1 cellular context compared by ENCODE assay signal in the genomic region with DNA sequence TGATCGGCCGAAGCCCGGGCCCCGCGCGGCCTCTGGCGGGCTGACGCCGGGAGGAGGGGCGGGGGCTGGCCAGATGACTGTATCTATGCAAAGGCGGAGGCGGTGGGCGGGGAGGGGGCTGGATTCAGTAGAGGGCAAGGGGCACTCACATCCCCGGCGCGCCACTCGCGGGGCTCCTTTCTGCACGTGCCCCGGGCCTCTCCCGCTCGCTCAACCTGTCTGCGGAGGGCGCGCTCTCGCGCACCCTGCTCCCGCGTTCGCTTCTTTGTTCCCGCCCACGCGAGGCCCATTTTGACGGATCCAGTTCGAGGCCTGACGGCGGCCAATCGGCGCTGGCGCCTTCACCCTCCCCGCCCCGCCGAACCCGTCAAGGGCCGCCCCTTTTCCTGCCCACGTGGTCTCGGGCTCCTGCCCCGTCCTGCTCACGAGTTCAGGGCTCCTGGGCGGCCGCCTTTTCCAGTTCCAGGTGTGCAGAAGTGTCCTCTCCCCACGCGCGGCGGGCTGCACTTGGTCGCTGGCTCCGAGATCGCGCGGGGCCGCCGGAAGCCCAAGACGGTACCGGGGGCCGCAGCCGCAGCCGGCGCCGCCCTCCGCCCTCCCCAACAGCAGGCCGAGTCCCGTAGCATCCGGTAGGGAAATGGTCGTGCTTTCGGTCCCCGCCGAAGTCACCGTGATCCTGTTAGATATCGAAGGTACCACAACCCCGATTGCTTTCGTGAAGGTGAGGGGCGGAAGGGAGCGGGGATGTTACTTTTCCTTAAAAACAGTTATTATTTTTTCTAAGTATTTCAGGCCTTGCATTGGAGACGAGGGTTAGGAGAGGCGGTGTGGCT.
A peak's percentile ranks its signal among the peaks of the same experiment; 100 is the strongest.
TF ChIP-seq lines count a peak whose summit lies in the region.

Gene ENOPH1, plus strand, starts transcription at position 398 of the 833 bp plus-strand sequence. Its CDS starts 240 bp downstream, at position 638.
Gene HNRNPDL, minus strand, starts transcription at position 270 of the 833 bp plus-strand sequence. CDS start 772 bp downstream, outside the sequence.

TF ChIP-seq in HepG2, 621 proteins besides CTCF, POLR2A, EP300 and RAD21 (continued from another document and continues in another):
- peak; percentile 90; the same call in 1 of the 2 replicates for TF ChIP-seq TMF1 (CRISPR knock-in tag; IDR thresholded peaks at IDR 0.05; ENCODE audit: low read depth)
- TF ChIP-seq ELF4 (CRISPR knock-in tag; IDR thresholded peaks at IDR 0.05; ENCODE audit: borderline replicate concordance): 0 out of 2 replicates have a peak, but pooled peaks have one; percentile 30
- TF ChIP-seq BRCA1 (CRISPR knock-in tag; IDR thresholded peaks at IDR 0.05): peak; percentile 61; the same call in 1 of the 2 replicates
- TF ChIP-seq ZNF44 (CRISPR knock-in tag; IDR thresholded peaks at IDR 0.05): peak; percentile 82
- TF ChIP-seq NFYC (CRISPR knock-in tag; IDR thresholded peaks at IDR 0.05): peak; percentile 79
- TF ChIP-seq FOXA3 (CRISPR knock-in tag; IDR thresholded peaks at IDR 0.05): peak; percentile 36; the same call in 1 of the 2 replicates
- peak; percentile 81 for TF ChIP-seq NFKBIZ (CRISPR knock-in tag; IDR thresholded peaks at IDR 0.05)
- no peak for TF ChIP-seq GRHL1 (CRISPR knock-in tag; conservative IDR thresholded peaks at IDR 0.05)
- peak; percentile 77; the same call in 1 of the 2 replicates for TF ChIP-seq PITX1 (CRISPR knock-in tag; IDR thresholded peaks at IDR 0.05)
- TF ChIP-seq, protein P1, sequence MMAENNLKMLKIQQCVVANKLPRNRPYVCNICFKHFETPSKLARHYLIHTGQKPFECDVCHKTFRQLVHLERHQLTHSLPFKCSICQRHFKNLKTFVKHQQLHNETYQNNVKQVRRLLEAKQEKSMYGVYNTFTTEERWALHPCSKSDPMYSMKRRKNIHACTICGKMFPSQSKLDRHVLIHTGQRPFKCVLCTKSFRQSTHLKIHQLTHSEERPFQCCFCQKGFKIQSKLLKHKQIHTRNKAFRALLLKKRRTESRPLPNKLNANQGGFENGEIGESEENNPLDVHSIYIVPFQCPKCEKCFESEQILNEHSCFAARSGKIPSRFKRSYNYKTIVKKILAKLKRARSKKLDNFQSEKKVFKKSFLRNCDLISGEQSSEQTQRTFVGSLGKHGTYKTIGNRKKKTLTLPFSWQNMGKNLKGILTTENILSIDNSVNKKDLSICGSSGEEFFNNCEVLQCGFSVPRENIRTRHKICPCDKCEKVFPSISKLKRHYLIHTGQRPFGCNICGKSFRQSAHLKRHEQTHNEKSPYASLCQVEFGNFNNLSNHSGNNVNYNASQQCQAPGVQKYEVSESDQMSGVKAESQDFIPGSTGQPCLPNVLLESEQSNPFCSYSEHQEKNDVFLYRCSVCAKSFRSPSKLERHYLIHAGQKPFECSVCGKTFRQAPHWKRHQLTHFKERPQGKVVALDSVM (CRISPR knock-in tag; IDR thresholded peaks at IDR 0.05): peak; percentile 38; the same call in 1 of the 2 replicates
- TF ChIP-seq ZNF10 (CRISPR knock-in tag; IDR thresholded peaks at IDR 0.05; ENCODE audit: borderline replicate concordance, low read depth): no peak
- TF ChIP-seq, protein P2, sequence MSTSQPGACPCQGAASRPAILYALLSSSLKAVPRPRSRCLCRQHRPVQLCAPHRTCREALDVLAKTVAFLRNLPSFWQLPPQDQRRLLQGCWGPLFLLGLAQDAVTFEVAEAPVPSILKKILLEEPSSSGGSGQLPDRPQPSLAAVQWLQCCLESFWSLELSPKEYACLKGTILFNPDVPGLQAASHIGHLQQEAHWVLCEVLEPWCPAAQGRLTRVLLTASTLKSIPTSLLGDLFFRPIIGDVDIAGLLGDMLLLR (CRISPR knock-in tag; IDR thresholded peaks at IDR 0.05): peak; percentile 94
- peak; percentile 98 for TF ChIP-seq NKX3-1 (CRISPR knock-in tag; IDR thresholded peaks at IDR 0.05)
- peak; percentile 80 for TF ChIP-seq NFYB (CRISPR knock-in tag; IDR thresholded peaks at IDR 0.05)
- no peak for TF ChIP-seq ZNF296 (CRISPR knock-in tag; conservative IDR thresholded peaks at IDR 0.05)
- TF ChIP-seq ZNF335 (CRISPR knock-in tag; IDR thresholded peaks at IDR 0.05): 0 out of 2 replicates have a peak, but pooled peaks have one; percentile 37
- 0 out of 2 replicates have a peak, but pooled peaks have one; percentile 41 for TF ChIP-seq BCL6 (CRISPR knock-in tag; IDR thresholded peaks at IDR 0.05)
- TF ChIP-seq, protein P3, sequence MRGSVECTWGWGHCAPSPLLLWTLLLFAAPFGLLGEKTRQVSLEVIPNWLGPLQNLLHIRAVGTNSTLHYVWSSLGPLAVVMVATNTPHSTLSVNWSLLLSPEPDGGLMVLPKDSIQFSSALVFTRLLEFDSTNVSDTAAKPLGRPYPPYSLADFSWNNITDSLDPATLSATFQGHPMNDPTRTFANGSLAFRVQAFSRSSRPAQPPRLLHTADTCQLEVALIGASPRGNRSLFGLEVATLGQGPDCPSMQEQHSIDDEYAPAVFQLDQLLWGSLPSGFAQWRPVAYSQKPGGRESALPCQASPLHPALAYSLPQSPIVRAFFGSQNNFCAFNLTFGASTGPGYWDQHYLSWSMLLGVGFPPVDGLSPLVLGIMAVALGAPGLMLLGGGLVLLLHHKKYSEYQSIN (CRISPR knock-in tag; IDR thresholded peaks at IDR 0.05; ENCODE audit: borderline replicate concordance): 0 out of 2 replicates have a peak, but pooled peaks have one; percentile 37
- TF ChIP-seq ZNF556 (CRISPR knock-in tag; IDR thresholded peaks at IDR 0.05; ENCODE audit: borderline replicate concordance): peak; percentile 20; the same call in 1 of the 2 replicates
- TF ChIP-seq BRD4 (CRISPR knock-in tag; IDR thresholded peaks at IDR 0.05): 0 out of 2 replicates have a peak, but pooled peaks have one; percentile 71
- TF ChIP-seq STAT5B (CRISPR knock-in tag; IDR thresholded peaks at IDR 0.05): no peak
- peak; percentile 46; the same call in 1 of the 2 replicates for TF ChIP-seq KDM5B (CRISPR knock-in tag; IDR thresholded peaks at IDR 0.05; ENCODE audit: borderline replicate concordance)
- no peak for TF ChIP-seq CENPX (CRISPR knock-in tag; IDR thresholded peaks at IDR 0.05)
- TF ChIP-seq SRY (CRISPR knock-in tag; IDR thresholded peaks at IDR 0.05): no peak; the same call in 1 of the 2 replicates
- TF ChIP-seq TRIM24 (CRISPR knock-in tag; IDR thresholded peaks at IDR 0.05): no peak
- TF ChIP-seq ZNF101 (CRISPR knock-in tag; IDR thresholded peaks at IDR 0.05; ENCODE audit: borderline replicate concordance, low read depth): 0 out of 2 replicates have a peak, but pooled peaks have one; percentile 78
- TF ChIP-seq, protein P4, sequence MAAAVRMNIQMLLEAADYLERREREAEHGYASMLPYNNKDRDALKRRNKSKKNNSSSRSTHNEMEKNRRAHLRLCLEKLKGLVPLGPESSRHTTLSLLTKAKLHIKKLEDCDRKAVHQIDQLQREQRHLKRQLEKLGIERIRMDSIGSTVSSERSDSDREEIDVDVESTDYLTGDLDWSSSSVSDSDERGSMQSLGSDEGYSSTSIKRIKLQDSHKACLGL (CRISPR knock-in tag; IDR thresholded peaks at IDR 0.05): peak; percentile 92
- peak; percentile 83 for TF ChIP-seq POGZ (CRISPR knock-in tag; IDR thresholded peaks at IDR 0.05)
- peak; percentile 92 for TF ChIP-seq PRMT3 (CRISPR knock-in tag; IDR thresholded peaks at IDR 0.05; ENCODE audit: borderline replicate concordance, low read depth)
- TF ChIP-seq ASH2L (IDR thresholded peaks at IDR 0.05; ENCODE audit: insufficient read length, low read depth, low read length): peak; percentile 70
- TF ChIP-seq YEATS4 (CRISPR knock-in tag; IDR thresholded peaks at IDR 0.05; ENCODE audit: borderline replicate concordance): peak; percentile 73
- no peak for TF ChIP-seq RFX5 (IDR thresholded peaks at IDR 0.05; ENCODE audit: low read depth, low read length)
- no peak for TF ChIP-seq ZNF720 (CRISPR knock-in tag; IDR thresholded peaks at IDR 0.05)
- TF ChIP-seq, protein P5, sequence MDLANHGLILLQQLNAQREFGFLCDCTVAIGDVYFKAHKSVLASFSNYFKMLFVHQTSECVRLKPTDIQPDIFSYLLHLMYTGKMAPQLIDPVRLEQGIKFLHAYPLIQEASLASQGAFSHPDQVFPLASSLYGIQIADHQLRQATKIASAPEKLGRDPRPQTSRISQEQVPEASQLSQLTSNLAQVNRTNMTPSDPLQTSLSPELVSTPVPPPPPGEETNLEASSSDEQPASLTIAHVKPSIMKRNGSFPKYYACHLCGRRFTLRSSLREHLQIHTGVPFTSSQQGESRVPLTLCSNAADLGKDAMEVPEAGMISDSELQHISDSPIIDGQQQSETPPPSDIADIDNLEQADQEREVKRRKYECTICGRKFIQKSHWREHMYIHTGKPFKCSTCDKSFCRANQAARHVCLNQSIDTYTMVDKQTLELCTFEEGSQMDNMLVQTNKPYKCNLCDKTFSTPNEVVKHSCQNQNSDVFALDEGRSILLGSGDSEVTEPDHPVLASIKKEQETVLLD (CRISPR knock-in tag; IDR thresholded peaks at IDR 0.05; ENCODE audit: low read depth): peak; percentile 81; the same call in 1 of the 2 replicates
- no peak for TF ChIP-seq ZBTB25 (CRISPR knock-in tag; IDR thresholded peaks at IDR 0.05)
- TF ChIP-seq MLLT10 (CRISPR knock-in tag; IDR thresholded peaks at IDR 0.05): no peak
- no peak for TF ChIP-seq ZMYM3 (CRISPR knock-in tag; IDR thresholded peaks at IDR 0.05)
- TF ChIP-seq RBAK (CRISPR knock-in tag; IDR thresholded peaks at IDR 0.05): no peak
- peak; percentile 76 for TF ChIP-seq HNRNPLL (IDR thresholded peaks at IDR 0.05; ENCODE audit: low read depth, low read length, poor library complexity, severe bottlenecking)
- TF ChIP-seq, protein P6, sequence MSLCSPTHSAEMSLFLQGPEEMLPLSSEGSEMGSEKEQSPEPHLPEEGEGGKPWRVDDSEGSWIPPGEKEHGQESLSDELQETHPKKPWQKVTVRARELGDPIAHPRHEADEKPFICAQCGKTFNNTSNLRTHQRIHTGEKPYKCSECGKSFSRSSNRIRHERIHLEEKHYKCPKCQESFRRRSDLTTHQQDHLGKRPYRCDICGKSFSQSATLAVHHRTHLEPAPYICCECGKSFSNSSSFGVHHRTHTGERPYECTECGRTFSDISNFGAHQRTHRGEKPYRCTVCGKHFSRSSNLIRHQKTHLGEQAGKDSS (CRISPR knock-in tag; IDR thresholded peaks at IDR 0.05; ENCODE audit: borderline replicate concordance, low read depth): peak; percentile 22; the same call in 1 of the 2 replicates
- TF ChIP-seq ZNF724P (CRISPR knock-in tag; IDR thresholded peaks at IDR 0.05; ENCODE audit: borderline replicate concordance): 0 out of 2 replicates have a peak, but pooled peaks have one; percentile 50
- TF ChIP-seq AHR (CRISPR knock-in tag; IDR thresholded peaks at IDR 0.05): 0 out of 2 replicates have a peak, but pooled peaks have one; percentile 5
- TF ChIP-seq ZSCAN29 (CRISPR knock-in tag; conservative IDR thresholded peaks at IDR 0.05): no peak; the same call in 1 of the 2 replicates
- peak; percentile 64 for TF ChIP-seq EEA1 (CRISPR knock-in tag; IDR thresholded peaks at IDR 0.05; ENCODE audit: borderline replicate concordance)
- no peak for TF ChIP-seq ZNF282 (IDR thresholded peaks at IDR 0.05; ENCODE audit: partially characterized antibody)
- no peak for TF ChIP-seq SSRP1 (CRISPR knock-in tag; IDR thresholded peaks at IDR 0.05)
- TF ChIP-seq MIXL1 (CRISPR knock-in tag; IDR thresholded peaks at IDR 0.05): 0 out of 2 replicates have a peak, but pooled peaks have one; percentile 31
- no peak; the same call in 1 of the 2 replicates for TF ChIP-seq ZNF816 (CRISPR knock-in tag; IDR thresholded peaks at IDR 0.05; ENCODE audit: borderline replicate concordance)
- peak; percentile 74; the same call in 1 of the 2 replicates for TF ChIP-seq HNF4G (IDR thresholded peaks at IDR 0.05; ENCODE audit: borderline replicate concordance, low read depth, low read length)
- TF ChIP-seq HNF4G (CRISPR knock-in tag; IDR thresholded peaks at IDR 0.05; ENCODE audit: borderline replicate concordance, low read depth): peak; percentile 40; the same call in 1 of the 2 replicates
- peak; percentile 87; the same call in 1 of the 2 replicates for TF ChIP-seq NR1H2 (CRISPR knock-in tag; IDR thresholded peaks at IDR 0.05; ENCODE audit: borderline replicate concordance, low read depth)
- no peak for TF ChIP-seq RORA (CRISPR knock-in tag; IDR thresholded peaks at IDR 0.05)
- peak; percentile 96 for TF ChIP-seq BATF2 (CRISPR knock-in tag; IDR thresholded peaks at IDR 0.05)
